In genomic region chr13:31160857-31161582, GRCh38 we compare ENCODE assay signal across 8 cellular contexts. TPM values are rescaled to one million over a fixed set of nuclear protein-coding genes. Genes with fewer than 3 reads are reported as not detected.
DNase-seq lines count a peak whose midpoint lies in the region; ATAC-seq and TF ChIP-seq lines count a peak whose summit lies in the region.

No MANE protein-coding gene starts in this region.

- no peaks in the 10 kb centered on the region for H3K27me3 Mint-ChIP-seq in activated naive CD4-positive, alpha-beta T cell treated with anti-CD3 and anti-CD28 coated beads for 36 hours (ENCODE audit: low read depth)

- H3K4me3 ChIP-seq in suprapubic skin = peak overlapping the region; percentile 78

- no peaks in the 10 kb centered on the region for H3K9me3 ChIP-seq in suprapubic skin

- no peaks in the 10 kb centered on the region for H3K9me3 Mint-ChIP-seq in activated naive CD4-positive, alpha-beta T cell treated with anti-CD3 and anti-CD28 coated beads for 36 hours

- under 1% methylated on average over 38 of the region's 53 CpGs for WGBS in suprapubic skin

- H3K4me1 ChIP-seq in suprapubic skin = peaks cover 20% of the 10 kb centered on the region

- H3K36me3 ChIP-seq in suprapubic skin = peaks cover 10% of the 10 kb centered on the region

- H3K27ac ChIP-seq in suprapubic skin = peak overlapping the region; percentile 88

- DNase-seq in AG08395 (ENCODE audit: low spot score) = peak; percentile 69
- peak; percentile 5 for DNase-seq in SHP77 treated with DMSO at 0.1 percent for 48 hours (lab: John Stamatoyannopoulos, UW)
- peak; percentile 70 for DNase-seq in activated naive CD4-positive, alpha-beta T cell treated with anti-CD3 and anti-CD28 coated beads for 36 hours
- DNase-seq in glomerular visceral epithelial cell (ENCODE audit: extremely low spot score) = peak; percentile 72
- DNase-seq in occipital lobe (lab: John Stamatoyannopoulos, UW) = peak; percentile 73
- peak in 1 of 2 donors; percentile 80 for DNase-seq in suprapubic skin (ENCODE audit: low spot score in 2 of 2)

- H3K36me3 Mint-ChIP-seq in activated naive CD4-positive, alpha-beta T cell treated with anti-CD3 and anti-CD28 coated beads for 36 hours (ENCODE audit: low read depth) = peaks cover 21% of the 10 kb centered on the region

- peak; percentile 28 for ATAC-seq in GM18907 (IDR thresholded peaks at IDR 0.05; ENCODE audit: unreplicated experiment)
- peak; percentile 19 for ATAC-seq in HG03280 (IDR thresholded peaks at IDR 0.05; ENCODE audit: unreplicated experiment)

- H3K4me3 Mint-ChIP-seq in activated naive CD4-positive, alpha-beta T cell treated with anti-CD3 and anti-CD28 coated beads for 36 hours = peak overlapping the region; percentile 96

- TF ChIP-seq POLR2A in suprapubic skin (IDR thresholded peaks at IDR 0.05) = no peak

- CTCF ChIA-PET in activated naive CD4-positive, alpha-beta T cell treated with anti-CD3 and anti-CD28 coated beads for 36 hours (lab: Charles Lee) = interaction anchor here (0.7 to 2.1 kb wide), 2 partner anchors 21 to 1010 kb away, joined by 4 read pairs; no protein-coding TSS in a partner anchor

- H3K4me1 Mint-ChIP-seq in activated naive CD4-positive, alpha-beta T cell treated with anti-CD3 and anti-CD28 coated beads for 36 hours (ENCODE audit: low read depth) = peaks cover 27% of the 10 kb centered on the region

- TF ChIP-seq CTCF in suprapubic skin (IDR thresholded peaks at IDR 0.05) = no peak

- peak overlapping the region; percentile 98 for H3K27ac Mint-ChIP-seq in activated naive CD4-positive, alpha-beta T cell treated with anti-CD3 and anti-CD28 coated beads for 36 hours

- no peak for TF ChIP-seq EP300 in suprapubic skin (IDR thresholded peaks at IDR 0.05)

- intact Hi-C loops in activated naive CD4-positive, alpha-beta T cell treated with anti-CD3 and anti-CD28 coated beads for 36 hours (cut with micrococcal nuclease) = loop anchor here (2.0 to 10.0 kb wide), 8 partner anchors 16 to 1376 kb away; partner anchors contain the start of genes KATNAL1 and N4BP2L2

- no peaks in the 10 kb centered on the region for H3K27me3 ChIP-seq in suprapubic skin

RNA-seq across cellular contexts. Expression of gene HSPH1, which starts 0.7 kb away (rescaled TPM):
- total RNA-seq in activated naive CD4-positive, alpha-beta T cell treated with anti-CD3 and anti-CD28 coated beads for 36 hours = 100 to 1,000 TPM; 122 to 150 TPM
- 95.0 TPM for total RNA-seq in occipital lobe
- total RNA-seq in suprapubic skin = 10 to 100 TPM; 30.4 to 51.0 (median 41.3) TPM

RNA-seq across cellular contexts. Expression of gene B3GLCT, which starts 38.8 kb away (rescaled TPM):
- total RNA-seq in activated naive CD4-positive, alpha-beta T cell treated with anti-CD3 and anti-CD28 coated beads for 36 hours = 1 to 10 TPM; 1.2 to 1.5 TPM
- total RNA-seq in occipital lobe = 12.0 TPM
- total RNA-seq in suprapubic skin = 1 to 10 TPM; 3.0 to 6.5 (median 6.0) TPM
